18 cellular contexts compared by ENCODE assay signal in the genomic region with DNA sequence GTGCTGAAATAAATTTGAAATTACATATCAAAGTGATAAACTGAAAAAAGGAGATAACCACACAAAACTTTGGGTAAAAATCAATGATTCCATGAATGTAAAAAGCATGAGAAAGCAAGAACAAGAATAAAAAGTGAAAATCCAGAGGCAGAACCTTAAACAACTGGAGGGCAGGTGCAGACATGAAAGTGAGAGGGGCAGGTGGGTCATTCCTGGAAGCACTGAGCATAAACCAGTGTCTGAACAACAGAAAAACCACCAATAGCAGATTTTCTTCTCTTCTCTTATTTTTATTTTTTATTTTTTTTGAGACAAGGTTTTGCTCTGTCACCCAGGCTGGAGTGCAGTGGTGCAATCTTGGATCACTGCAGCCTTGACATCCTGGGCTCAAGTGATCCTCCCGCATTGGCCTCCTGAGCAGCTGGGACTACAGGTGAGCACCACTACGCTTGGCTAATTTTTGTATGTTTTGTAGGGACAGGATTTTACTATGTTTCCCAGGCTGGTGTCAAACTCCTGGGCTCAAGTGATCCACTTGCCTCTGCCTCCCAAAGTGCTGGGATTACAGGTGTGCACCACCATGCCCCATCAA. TPM values are rescaled to one million over a fixed set of nuclear protein-coding genes. Genes with fewer than 3 reads are reported as not detected.
DNase-seq lines count a peak whose midpoint lies in the region; ATAC-seq and TF ChIP-seq lines count a peak whose summit lies in the region.
"Had no signal": no experiment of that assay in that cellular context is flagged by ENCODE, and none has a peak within 500 bp of the region (broad histone marks: within the 10 kb centered on the region; RNA-seq: fewer than 3 reads in every experiment).

No MANE protein-coding gene starts in this region.

- peaks cover 27% of the 10 kb centered on the region for H3K4me1 Mint-ChIP-seq in nephron
- peaks cover 2% of the 10 kb centered on the region for H3K4me1 Mint-ChIP-seq in activated CD8-positive, alpha-beta memory T cell treated with anti-CD3 and anti-CD28 coated beads, Interleukin-2, amount 10 ng/mL, durations not matched to agents 7 days and 5 days

- H3K27ac Mint-ChIP-seq in nephron: peak overlapping the region; percentile 84 to 97 (median 87)
- H3K27ac Mint-ChIP-seq in activated CD8-positive, alpha-beta memory T cell treated with anti-CD3 and anti-CD28 coated beads, Interleukin-2, amount 10 ng/mL, durations not matched to agents 7 days and 5 days: no peak overlapping the region
- H3K27ac Mint-ChIP-seq: activated T-cell treated with anti-CD3 and anti-CD28 coated beads, Interleukin-2, amount 50 U/mL, for 24 hours; natural killer cell treated with Interleukin-12 subunit alpha and Interleukin-12 subunit beta and Interleukin-15 and Interleukin-18, amount 100 ng/mL, for 72 hours had no signal

- no peaks in the 10 kb centered on the region for H3K36me3 Mint-ChIP-seq in nephron (ENCODE audit: low read depth)
- no peaks in the 10 kb centered on the region for H3K36me3 Mint-ChIP-seq in activated CD8-positive, alpha-beta memory T cell treated with anti-CD3 and anti-CD28 coated beads, Interleukin-2, amount 10 ng/mL, durations not matched to agents 7 days and 5 days
- H3K36me3 Mint-ChIP-seq: IgD-negative memory B cell; natural killer cell treated with Interleukin-12 subunit alpha and Interleukin-12 subunit beta and Interleukin-15 and Interleukin-18, amount 100 ng/mL, for 72 hours had no signal

- TF ChIP-seq POLR2A in GM18505 (IDR thresholded peaks at IDR 0.05; ENCODE audit: borderline replicate concordance, extremely low read depth, insufficient read depth, insufficient read length): no peak

- CTCF ChIA-PET in activated CD8-positive, alpha-beta memory T cell treated with anti-CD3 and anti-CD28 coated beads, Interleukin-2, amount 10 ng/mL, durations not matched to agents 7 days and 5 days (lab: Charles Lee): no interaction called here

- no peak overlapping the region for H3K4me3 Mint-ChIP-seq in nephron
- H3K4me3 Mint-ChIP-seq in activated CD8-positive, alpha-beta memory T cell treated with anti-CD3 and anti-CD28 coated beads, Interleukin-2, amount 10 ng/mL, durations not matched to agents 7 days and 5 days: no peak overlapping the region
- H3K4me3 Mint-ChIP-seq: activated T-cell treated with anti-CD3 and anti-CD28 coated beads, Interleukin-2, amount 50 U/mL, for 24 hours; natural killer cell treated with Interleukin-12 subunit alpha and Interleukin-12 subunit beta and Interleukin-15 and Interleukin-18, amount 100 ng/mL, for 72 hours had no signal

- DNase-seq in GM12864 (ENCODE audit: low read depth) (peak; percentile 10), CD1c-positive myeloid dendritic cell (ENCODE audit: extremely low spot score) (no peak), HuH-7 (ENCODE audit: low spot score) (no peak)
- DNase-seq in activated CD8-positive, alpha-beta memory T cell treated with anti-CD3 and anti-CD28 coated beads, Interleukin-2, amount 10 ng/mL, durations not matched to agents 7 days and 5 days: no peak
- DNase-seq: activated T-cell treated with anti-CD3 and anti-CD28 coated beads, Interleukin-2, amount 50 U/mL, for 24 hours; effector CD8-positive, alpha-beta T cell; GM23248; NCI-H1436; NCI-H774 had no signal

- H3K27me3 Mint-ChIP-seq in nephron (ENCODE audit: low read depth): peaks cover 5% of the 10 kb centered on the region
- H3K27me3 Mint-ChIP-seq in activated CD8-positive, alpha-beta memory T cell treated with anti-CD3 and anti-CD28 coated beads, Interleukin-2, amount 10 ng/mL, durations not matched to agents 7 days and 5 days: peaks cover 3% of the 10 kb centered on the region

- peak overlapping the region; percentile 94 for H3K27ac ChIP-seq in VCaP
- H3K27ac ChIP-seq: GM23248, SK-N-MC had no signal

- peaks cover 4% of the 10 kb centered on the region for H3K9me3 Mint-ChIP-seq in nephron
- H3K9me3 Mint-ChIP-seq in activated CD8-positive, alpha-beta memory T cell treated with anti-CD3 and anti-CD28 coated beads, Interleukin-2, amount 10 ng/mL, durations not matched to agents 7 days and 5 days (ENCODE audit: low read depth): peaks cover 12% of the 10 kb centered on the region
- H3K9me3 Mint-ChIP-seq: natural killer cell treated with Interleukin-12 subunit alpha and Interleukin-12 subunit beta and Interleukin-15 and Interleukin-18, amount 100 ng/mL, for 72 hours had no signal

- no peak for TF ChIP-seq CTCF in GM12864 (IDR thresholded peaks at IDR 0.05; ENCODE audit: low read depth, low read length, missing control alignments)
- TF ChIP-seq CTCF in VCaP (conservative IDR thresholded peaks at IDR 0.05): no peak
- TF ChIP-seq CTCF in nephron (IDR thresholded peaks at IDR 0.05; ENCODE audit: unreplicated experiment in 3 of 3): no peak

- no peak overlapping the region for H3K4me3 ChIP-seq in GM12864 (ENCODE audit: low read depth, low read length)
- H3K4me3 ChIP-seq: GM23248, SK-N-MC had no signal

- ATAC-seq in GM21717 (IDR thresholded peaks at IDR 0.05; ENCODE audit: unreplicated experiment) (peak; percentile 47), GM18505 (IDR thresholded peaks at IDR 0.05; ENCODE audit: unreplicated experiment) (no peak)
- no peak for ATAC-seq in activated CD8-positive, alpha-beta memory T cell treated with anti-CD3 and anti-CD28 coated beads, Interleukin-2, amount 10 ng/mL, durations not matched to agents 7 days and 5 days
- ATAC-seq: left lobe of liver had no signal

RNA-seq across cellular contexts. Expression of gene GPR78, which starts 46.8 kb away (rescaled TPM):
- not detected for total RNA-seq in activated CD8-positive, alpha-beta memory T cell treated with anti-CD3 and anti-CD28 coated beads, Interleukin-2, amount 10 ng/mL, durations not matched to agents 7 days and 5 days
- total RNA-seq: glomerular endothelial cell; GM23248; left lobe of liver; natural killer cell treated with Interleukin-12 subunit alpha and Interleukin-12 subunit beta and Interleukin-15 and Interleukin-18, amount 100 ng/mL, for 72 hours had no signal

RNA-seq across cellular contexts. Expression of gene CPZ, which starts 59.2 kb away (rescaled TPM):
- not detected for total RNA-seq in activated CD8-positive, alpha-beta memory T cell treated with anti-CD3 and anti-CD28 coated beads, Interleukin-2, amount 10 ng/mL, durations not matched to agents 7 days and 5 days
- total RNA-seq: natural killer cell treated with Interleukin-12 subunit alpha and Interleukin-12 subunit beta and Interleukin-15 and Interleukin-18, amount 100 ng/mL, for 72 hours had no signal
